ENCODE assay signal across 17 cellular contexts in the genomic region with DNA sequence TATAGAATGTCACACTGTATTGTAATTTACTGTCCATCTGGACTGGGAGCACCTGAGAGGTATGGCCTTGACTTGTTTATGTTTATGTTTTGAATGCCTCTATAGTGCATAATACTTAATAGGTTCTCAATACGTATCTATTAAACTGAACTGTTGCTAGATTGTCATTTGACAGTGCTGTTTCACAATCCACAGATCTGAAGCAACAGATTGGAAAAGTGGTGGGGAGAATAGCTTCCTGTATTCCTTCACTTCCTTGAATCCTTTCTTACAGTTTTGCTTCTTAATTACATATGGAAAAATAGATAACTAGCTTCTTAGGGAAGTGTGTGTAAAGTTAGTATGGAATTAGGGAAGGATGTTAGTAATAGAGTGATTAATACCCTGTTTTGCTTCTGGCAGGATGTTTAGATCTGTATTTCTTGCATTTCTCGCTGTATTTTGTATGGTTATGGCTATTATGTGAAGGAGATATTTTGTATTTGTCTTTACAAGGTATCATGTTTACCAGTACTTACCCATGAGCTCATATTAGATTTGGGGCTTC. TPM values are rescaled to one million over a fixed set of nuclear protein-coding genes. Genes with fewer than 3 reads are reported as not detected.
DNase-seq lines count a peak whose midpoint lies in the region; ATAC-seq, FAIRE-seq and TF ChIP-seq lines count a peak whose summit lies in the region.
"Had no signal": no experiment of that assay in that cellular context is flagged by ENCODE, and none has a peak within 500 bp of the region (broad histone marks: within the 10 kb centered on the region; RNA-seq: fewer than 3 reads in every experiment).

No MANE protein-coding gene starts in this region.

- no peak overlapping the region for H3K9ac ChIP-seq in endothelial cell of umbilical vein (replicated peaks; ENCODE audit: extremely low read depth, insufficient read depth, low read length)

- intact Hi-C loops in endothelial cell of umbilical vein (cut with micrococcal nuclease) = no loop called here

- TF ChIP-seq CTCF in endothelial cell of umbilical vein (IDR thresholded peaks at IDR 0.05; ENCODE audit: extremely low read depth in 1 of 2, insufficient read depth in 1 of 2, low read depth in 1 of 2, low read length in 2 of 2) = no peak

- H3K4me3 ChIP-seq in endothelial cell of umbilical vein (replicated peaks in 1 of 3; ENCODE audit: insufficient read depth in 1 of 3, low read depth in 1 of 3, low read length in 3 of 3) = no peak overlapping the region
- H3K4me3 ChIP-seq: A549, uterus had no signal

- no TSS peak for BruUV-seq in endothelial cell of umbilical vein (replicated peaks; lab: Mats Ljungman, UMichigan)

- H2AFZ ChIP-seq in endothelial cell of umbilical vein (ENCODE audit: low read depth, low read length) = no peak overlapping the region

- CTCF ChIA-PET in endothelial cell of umbilical vein (lab: Charles Lee) = interaction anchor here (1.6 to 1.9 kb wide), 2 partner anchors 8 to 368 kb away, joined by 3 to 7 read pairs; no protein-coding TSS in a partner anchor

- H3K9me3 Mint-ChIP-seq in activated T-cell treated with anti-CD3 and anti-CD28 coated beads, Interleukin-2, amount 50 U/mL, for 4 hours = no peaks in the 10 kb centered on the region
- H3K9me3 Mint-ChIP-seq in stimulated activated memory B cell treated with anti-CD40 and anti-IgM and Interleukin-4, amounts not matched to agents 10 μg/mL and 1 μg/mL and 100 μg/mL, for 72 hours = no peaks in the 10 kb centered on the region

- FAIRE-seq in endothelial cell of umbilical vein (lab: Jason Lieb, UNC) = peak; percentile 62
- FAIRE-seq: A549, HTR-8/SVneo had no signal

- H3K36me3 Mint-ChIP-seq in activated T-cell treated with anti-CD3 and anti-CD28 coated beads, Interleukin-2, amount 50 U/mL, for 4 hours (ENCODE audit: insufficient read depth) = peaks cover 19% of the 10 kb centered on the region
- H3K36me3 Mint-ChIP-seq in stimulated activated memory B cell treated with anti-CD40 and anti-IgM and Interleukin-4, amounts not matched to agents 10 μg/mL and 1 μg/mL and 100 μg/mL, for 72 hours = peaks cover 7% of the 10 kb centered on the region

- peak overlapping the region; percentile 80 for H3K4me2 ChIP-seq in endothelial cell of umbilical vein (ENCODE audit: insufficient read depth, low read length)
- H3K4me2 ChIP-seq: A549 had no signal

- peak overlapping the region; percentile 6 for H3K4me3 Mint-ChIP-seq in activated T-cell treated with anti-CD3 and anti-CD28 coated beads, Interleukin-2, amount 50 U/mL, for 4 hours
- H3K4me3 Mint-ChIP-seq in stimulated activated memory B cell treated with anti-CD40 and anti-IgM and Interleukin-4, amounts not matched to agents 10 μg/mL and 1 μg/mL and 100 μg/mL, for 72 hours = no peak overlapping the region

- peak overlapping the region; percentile 24 for H3K27ac ChIP-seq in endothelial cell of umbilical vein (ENCODE audit: insufficient read depth, low read depth, low read length)
- H3K27ac ChIP-seq: A549, uterus had no signal

- H3K27me3 Mint-ChIP-seq in activated T-cell treated with anti-CD3 and anti-CD28 coated beads, Interleukin-2, amount 50 U/mL, for 4 hours (ENCODE audit: low read depth) = no peaks in the 10 kb centered on the region
- no peaks in the 10 kb centered on the region for H3K27me3 Mint-ChIP-seq in stimulated activated memory B cell treated with anti-CD40 and anti-IgM and Interleukin-4, amounts not matched to agents 10 μg/mL and 1 μg/mL and 100 μg/mL, for 72 hours

- H3K4me1 Mint-ChIP-seq in activated T-cell treated with anti-CD3 and anti-CD28 coated beads, Interleukin-2, amount 50 U/mL, for 4 hours (ENCODE audit: low read depth) = peaks cover 79% of the 10 kb centered on the region
- peaks cover 62% of the 10 kb centered on the region for H3K4me1 Mint-ChIP-seq in stimulated activated memory B cell treated with anti-CD40 and anti-IgM and Interleukin-4, amounts not matched to agents 10 μg/mL and 1 μg/mL and 100 μg/mL, for 72 hours

- H3K79me2 ChIP-seq in endothelial cell of umbilical vein (ENCODE audit: control insufficient read depth, insufficient read depth, low read length) = peaks cover 91% of the 10 kb centered on the region

- dilution Hi-C loops in endothelial cell of umbilical vein (cut with MboI; ENCODE audit: extremely low pct_ligation_motif_present, low sequenced_read_pairs) = no loop called here

- H3K9me3 ChIP-seq in endothelial cell of umbilical vein (replicated peaks; ENCODE audit: control insufficient read depth, insufficient read depth, low read length) = no peaks in the 10 kb centered on the region
- H3K9me3 ChIP-seq: A549, uterus had no signal

- H3K36me3 ChIP-seq in endothelial cell of umbilical vein (ENCODE audit: control insufficient read depth in 2 of 2, extremely low read depth in 1 of 2, insufficient read depth in 2 of 2, low read length in 2 of 2) = no peaks in the 10 kb centered on the region
- H3K36me3 ChIP-seq: uterus had no signal

- POLR2A ChIA-PET in endothelial cell of umbilical vein (lab: Charles Lee) = no interaction called here

- DNase-seq in activated T-cell treated with anti-CD3 and anti-CD28 coated beads, Interleukin-2, amount 50 U/mL, for 4 hours = no peak
- DNase-seq in activated T-cell treated with anti-CD3 and anti-CD28 coated beads, Interleukin-2, amount 50 U/mL, for 48 hours = no peak
- DNase-seq in MV-4-11 (lab: John Stamatoyannopoulos, UW) = peak; percentile 24
- peak; percentile 60 for DNase-seq in endothelial cell of umbilical vein (ENCODE audit: low read depth, low spot score)
- no peak for DNase-seq in stimulated activated CD8-positive, alpha-beta memory T cell treated with anti-CD3 and anti-CD28 coated beads, Interleukin-4, amount 100 ng/mL, for 48 hours
- no peak for DNase-seq in NCI-H1092 (lab: John Stamatoyannopoulos, UW)
- DNase-seq: amygdala; Calu3; cortex of kidney; NCI-H1105 treated with DMSO at 0.1 percent for 48 hours; stimulated activated CD4-positive, alpha-beta T cell treated with anti-CD3 and anti-CD28 coated beads, Interleukin-2, amount 100 ng/mL, for 48 hours; uterus had no signal

- peaks cover 42% of the 10 kb centered on the region for H3K4me1 ChIP-seq in endothelial cell of umbilical vein (ENCODE audit: control insufficient read depth, extremely low read depth, insufficient read depth, low read length)

- H3K27me3 ChIP-seq in endothelial cell of umbilical vein (ENCODE audit: control insufficient read depth in 2 of 2, insufficient read depth in 2 of 2, low read length in 2 of 2) = no peaks in the 10 kb centered on the region
- H3K27me3 ChIP-seq: uterus had no signal

- no peak for ATAC-seq in activated T-cell treated with anti-CD3 and anti-CD28 coated beads, Interleukin-2, amount 50 U/mL, for 4 hours
- ATAC-seq in stimulated activated memory B cell treated with anti-CD40 and anti-IgM and Interleukin-4, amounts not matched to agents 10 μg/mL and 1 μg/mL and 100 μg/mL, for 72 hours = no peak
- ATAC-seq in HG03097 (IDR thresholded peaks at IDR 0.05; ENCODE audit: low FRiP score, unreplicated experiment) = no peak
- ATAC-seq: A549, left lobe of liver had no signal

- H3K27ac Mint-ChIP-seq in stimulated activated memory B cell treated with anti-CD40 and anti-IgM and Interleukin-4, amounts not matched to agents 10 μg/mL and 1 μg/mL and 100 μg/mL, for 72 hours = peak overlapping the region; percentile 28

- H3K9me1 ChIP-seq in endothelial cell of umbilical vein (replicated peaks; ENCODE audit: control insufficient read depth, extremely low read depth, insufficient read depth, low read length) = no peaks in the 10 kb centered on the region

- no peak for TF ChIP-seq POLR2A in endothelial cell of umbilical vein (IDR thresholded peaks at IDR 0.05; ENCODE audit: low read depth, low read length)

- H4K20me1 ChIP-seq in endothelial cell of umbilical vein (replicated peaks; ENCODE audit: control insufficient read depth, extremely low read depth, insufficient read depth, low read length) = peaks cover 10% of the 10 kb centered on the region

TF ChIP-seq in endothelial cell of umbilical vein, 7 proteins besides CTCF, POLR2A, EP300 and RAD21:
- TF ChIP-seq GATA2 (IDR thresholded peaks at IDR 0.05; ENCODE audit: insufficient read depth, insufficient read length, low read depth, low read length) (no peak), POLR2AphosphoS5 (IDR thresholded peaks at IDR 0.05; ENCODE audit: insufficient read depth, low read depth, low read length) (no peak), FOS (IDR thresholded peaks at IDR 0.05; ENCODE audit: borderline replicate concordance, insufficient read depth, low read length) (peak; percentile 61)

RNA-seq across cellular contexts. Expression of gene CNOT2, which starts 4.5 kb away (rescaled TPM):
- total RNA-seq in activated T-cell treated with anti-CD3 and anti-CD28 coated beads, Interleukin-2, amount 50 U/mL, for 4 hours = 10 to 100 TPM; 60.4 to 66.5 (median 64.3) TPM
- total RNA-seq in endothelial cell of umbilical vein = 79.1 and 79.7 TPM in 2 replicates
- 51.0 and 52.2 TPM in 2 replicates for polyA plus RNA-seq in endothelial cell of umbilical vein
- 51.1 and 60.6 TPM in 2 replicates for polyA plus RNA-seq in endothelial cell of umbilical vein (2011; cell fraction: cytosol; rRNA removed)
- polyA plus RNA-seq in endothelial cell of umbilical vein (2011; cell fraction: nucleus; rRNA removed) = 138 and 197 TPM in 2 replicates
- polyA plus RNA-seq in endothelial cell of umbilical vein (2012) = 53.8 and 61.1 TPM in 2 replicates
- polyA minus RNA-seq in endothelial cell of umbilical vein = 179 and 190 TPM in 2 replicates
- polyA minus RNA-seq in endothelial cell of umbilical vein (2011; cell fraction: cytosol; rRNA and poly(A)+ RNA removed) = 60.0 TPM
- 332 and 397 TPM in 2 replicates for polyA minus RNA-seq in endothelial cell of umbilical vein (2011; cell fraction: nucleus; rRNA and poly(A)+ RNA removed)

Comparison
In these comparisons a context has a peak if more than half of its experiments do, and no peak if none do; other contexts are left out.
1. DNase-seq: peak in MV-4-11 (single experiment) and endothelial cell of umbilical vein (single experiment); none in activated T-cell treated with anti-CD3 and anti-CD28 coated beads, Interleukin-2, amount 50 U/mL, for 4 hours (single experiment), activated T-cell treated with anti-CD3 and anti-CD28 coated beads, Interleukin-2, amount 50 U/mL, for 48 hours (0 of 2), stimulated activated CD8-positive, alpha-beta memory T cell treated with anti-CD3 and anti-CD28 coated beads, Interleukin-4, amount 100 ng/mL, for 48 hours (single experiment) and NCI-H1092 (single experiment).